Comparison of ENCODE assay signal across 16 cellular contexts in the genomic region with DNA sequence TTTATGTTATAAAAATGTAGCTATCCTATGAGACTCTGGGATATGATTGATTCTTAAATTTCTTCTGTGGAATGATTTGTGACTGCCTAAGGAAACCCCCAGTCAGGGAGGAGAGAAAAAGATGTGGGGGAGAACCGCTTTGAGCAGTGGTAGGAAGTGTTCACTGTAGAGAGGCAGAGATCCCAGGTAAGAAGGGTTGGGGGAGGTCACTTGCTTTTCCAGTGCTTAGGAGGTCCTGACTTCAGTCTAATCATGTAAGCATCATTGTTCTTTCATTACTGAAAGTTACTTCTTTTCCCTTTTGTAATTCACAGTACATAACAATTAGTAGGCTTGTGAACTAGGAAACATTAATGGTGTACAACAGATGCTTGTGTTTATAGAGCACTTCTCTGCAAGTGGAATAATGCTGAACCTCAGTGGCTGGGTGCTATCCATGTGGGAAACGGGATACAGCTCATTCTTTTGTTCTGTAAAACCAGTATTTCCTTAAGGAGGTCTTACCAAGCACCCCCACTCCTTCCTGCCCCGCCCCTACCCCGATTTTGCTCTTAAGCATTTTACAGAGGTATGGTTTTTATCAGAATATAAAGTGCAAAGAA.
DNase-seq lines count a peak whose midpoint lies in the region; FAIRE-seq and TF ChIP-seq lines count a peak whose summit lies in the region.
"Had no signal": no experiment of that assay in that cellular context is flagged by ENCODE, and none has a peak within 500 bp of the region (broad histone marks: within the 10 kb centered on the region; RNA-seq: fewer than 3 reads in every experiment).

No MANE protein-coding gene starts in this region.

- H3K4me3 Mint-ChIP-seq in astrocyte (ENCODE audit: unreplicated experiment), result peak overlapping the region; percentile 30
- H3K4me3 Mint-ChIP-seq: T-cell had no signal

- H4K20me1 ChIP-seq in astrocyte (ENCODE audit: insufficient read depth, low read length), result peaks cover 7% of the 10 kb centered on the region
- H4K20me1 ChIP-seq in GM23248 (ENCODE audit: insufficient read depth), result no peaks in the 10 kb centered on the region
- H4K20me1 ChIP-seq in SK-N-SH (ENCODE audit: insufficient read depth), result no peaks in the 10 kb centered on the region

- H3K79me2 ChIP-seq in astrocyte (ENCODE audit: insufficient read depth, low read length), result peaks cover 8% of the 10 kb centered on the region
- H3K79me2 ChIP-seq in GM23248 (ENCODE audit: insufficient read depth), result no peaks in the 10 kb centered on the region
- H3K79me2 ChIP-seq in SK-N-SH (ENCODE audit: insufficient read depth), result no peaks in the 10 kb centered on the region

- H3K4me3 ChIP-seq in HUES48 (ENCODE audit: low read depth, low read length) (peak overlapping the region; percentile 39), astrocyte (ENCODE audit: insufficient read depth, low read depth, low read length) (no peak overlapping the region), GM23248 (no peak overlapping the region), SK-N-SH (ENCODE audit: low read depth in 2 of 2, low read length in 1 of 2) (no peak overlapping the region)
- H3K4me3 ChIP-seq: adrenal gland, esophagus squamous epithelium, left ventricle myocardium inferior, mucosa of descending colon had no signal

- CTCF ChIA-PET in SK-N-SH (lab: Yijun Ruan, JAX), result interaction anchor here (0.7 to 14.9 kb wide), 33 partner anchors 9 to 233 kb away, joined by 3 to 668 read pairs (median 4); no protein-coding TSS in a partner anchor

- peak; percentile 45 for DNase-seq in NCI-H1092 treated with DMSO at 0.1 percent for 48 hours (lab: John Stamatoyannopoulos, UW)
- DNase-seq in NCI-H1092 (lab: John Stamatoyannopoulos, UW), result no peak
- no peak for DNase-seq in astrocyte (ENCODE audit: low read depth)
- peak; percentile 20 for DNase-seq in left kidney (ENCODE audit: low read depth, low spot score)
- no peak for DNase-seq in NCI-H1436 treated with DMSO at 0.1 percent for 48 hours (lab: John Stamatoyannopoulos, UW)
- DNase-seq in GM23248, result no peak
- DNase-seq in SK-N-SH, result no peak
- DNase-seq: esophagus squamous epithelium had no signal

- H3F3A ChIP-seq in GM23248 (ENCODE audit: insufficient read depth) (no peaks in the 10 kb centered on the region), SK-N-SH (replicated peaks; ENCODE audit: insufficient read depth) (peaks cover 4% of the 10 kb centered on the region)

- peaks cover 5% of the 10 kb centered on the region for H3K36me3 Mint-ChIP-seq in astrocyte (ENCODE audit: low read depth, unreplicated experiment)
- H3K36me3 Mint-ChIP-seq: T-cell had no signal

- POLR2A ChIA-PET in SK-N-SH (lab: Yijun Ruan, JAX), result no interaction called here

- H3K27ac ChIP-seq in HUES48 (ENCODE audit: low read depth, low read length) (peak overlapping the region; percentile 73), astrocyte (ENCODE audit: low read depth, low read length) (no peak overlapping the region), GM23248 (no peak overlapping the region), SK-N-SH (ENCODE audit: low read depth in 2 of 2, low read length in 1 of 2) (no peak overlapping the region)
- H3K27ac ChIP-seq: 22Rv1, adrenal gland, esophagus squamous epithelium, left ventricle myocardium inferior had no signal

- TF ChIP-seq RAD21 in SK-N-SH (IDR thresholded peaks at IDR 0.05; ENCODE audit: low read length), result no peak

- no peak for TF ChIP-seq EP300 in SK-N-SH (IDR thresholded peaks at IDR 0.05; ENCODE audit: borderline replicate concordance in 1 of 2, low read depth in 1 of 2, low read length in 1 of 2)

- in situ Hi-C loops in GM23248 (cut with MboI), result no loop called here

- FAIRE-seq in astrocyte (lab: Jason Lieb, UNC), result no peak

- H3K36me3 ChIP-seq in HUES48 (ENCODE audit: control insufficient read depth, insufficient read depth, low read length) (no peaks in the 10 kb centered on the region), astrocyte (ENCODE audit: insufficient read depth, low read length) (no peaks in the 10 kb centered on the region), GM23248 (ENCODE audit: low read depth) (no peaks in the 10 kb centered on the region), SK-N-SH (replicated peaks in 1 of 2; ENCODE audit: control insufficient read depth in 1 of 2, insufficient read depth in 2 of 2, low read length in 1 of 2) (peaks cover 0 to 10% of the 10 kb centered on the region in 2 experiments)
- H3K36me3 ChIP-seq: adrenal gland had no signal

- no peaks in the 10 kb centered on the region for H3K9me3 ChIP-seq in HUES48 (ENCODE audit: control insufficient read depth, insufficient read depth, low read length)
- H3K9me3 ChIP-seq in astrocyte (ENCODE audit: insufficient read depth, low read depth, low read length), result no peaks in the 10 kb centered on the region
- no peaks in the 10 kb centered on the region for H3K9me3 ChIP-seq in GM23248 (ENCODE audit: low read depth)
- H3K9me3 ChIP-seq in SK-N-SH, result no peaks in the 10 kb centered on the region
- H3K9me3 ChIP-seq: adrenal gland, BE2C, Caco-2, esophagus squamous epithelium, left ventricle myocardium inferior, mucosa of descending colon had no signal

- no peaks in the 10 kb centered on the region; the same call in 1 of the 2 replicates for H3K9me2 ChIP-seq in GM23248 (ENCODE audit: insufficient read depth)
- H3K9me2 ChIP-seq in SK-N-SH, result no peaks in the 10 kb centered on the region

- H3K4me1 ChIP-seq in HUES48 (ENCODE audit: control insufficient read depth, insufficient read depth, low read length) (peaks cover 20% of the 10 kb centered on the region), astrocyte (ENCODE audit: insufficient read depth, low read length) (peaks cover 21% of the 10 kb centered on the region), GM23248 (ENCODE audit: insufficient read depth) (peaks cover 15% of the 10 kb centered on the region), SK-N-SH (ENCODE audit: control insufficient read depth in 1 of 2, insufficient read depth in 2 of 2, low read depth in 1 of 2, low read length in 1 of 2) (peaks cover 6 to 14% of the 10 kb centered on the region in 2 experiments)
- H3K4me1 ChIP-seq: adrenal gland, Caco-2 had no signal

- H3K4me2 ChIP-seq in astrocyte (ENCODE audit: low read length), result no peak overlapping the region
- H3K4me2 ChIP-seq in GM23248 (ENCODE audit: unreplicated experiment), result no peak overlapping the region
- no peak overlapping the region for H3K4me2 ChIP-seq in SK-N-SH

- no peaks in the 10 kb centered on the region for H3K27me3 ChIP-seq in HUES48 (ENCODE audit: control insufficient read depth, insufficient read depth, low read length)
- no peaks in the 10 kb centered on the region for H3K27me3 ChIP-seq in astrocyte (ENCODE audit: insufficient read depth, low read length)
- no peaks in the 10 kb centered on the region for H3K27me3 ChIP-seq in GM23248 (replicated peaks; ENCODE audit: insufficient read depth)
- H3K27me3 ChIP-seq in SK-N-SH (ENCODE audit: insufficient read depth), result no peaks in the 10 kb centered on the region
- H3K27me3 ChIP-seq: adrenal gland, BE2C, esophagus squamous epithelium had no signal

- H3K9ac ChIP-seq in HUES48 (ENCODE audit: low read depth, low read length), result no peak overlapping the region
- H3K9ac ChIP-seq in astrocyte (ENCODE audit: low read length), result peak overlapping the region; percentile 31
- H3K9ac ChIP-seq in GM23248, result no peak overlapping the region
- no peak overlapping the region for H3K9ac ChIP-seq in SK-N-SH

- H3K27me3 Mint-ChIP-seq in astrocyte (ENCODE audit: low read depth, unreplicated experiment), result no peaks in the 10 kb centered on the region
- H3K27me3 Mint-ChIP-seq: T-cell had no signal

- no peaks in the 10 kb centered on the region for H3K9me3 Mint-ChIP-seq in astrocyte (ENCODE audit: unreplicated experiment)
- H3K9me3 Mint-ChIP-seq: T-cell had no signal

- H2AFZ ChIP-seq in astrocyte (ENCODE audit: low read depth, low read length) (no peak overlapping the region), GM23248 (no peak overlapping the region), SK-N-SH (ENCODE audit: low read depth) (no peak overlapping the region)

- H3K4me1 Mint-ChIP-seq in astrocyte (ENCODE audit: low read depth, unreplicated experiment), result peaks cover 26% of the 10 kb centered on the region
- H3K4me1 Mint-ChIP-seq: T-cell had no signal

- 48 to 49% methylated on average over 4 of the region's 4 CpGs for WGBS in GM23248 (ENCODE audit: low coverage in 1 of 2, low lambda C conversion rate in 2 of 2, missing lambda C conversion rate in 2 of 2), 2 experiments
- 89% methylated on average over 4 of the region's 4 CpGs for WGBS in SK-N-SH (ENCODE audit: low lambda C conversion rate)

- no peak for TF ChIP-seq CTCF in astrocyte (IDR thresholded peaks at IDR 0.05; ENCODE audit: insufficient read depth, low read depth, low read length)
- no peak for TF ChIP-seq CTCF in SK-N-SH (IDR thresholded peaks at IDR 0.05)

- H3K27ac Mint-ChIP-seq in astrocyte (ENCODE audit: unreplicated experiment), result no peak overlapping the region
- H3K27ac Mint-ChIP-seq: T-cell had no signal

TF ChIP-seq in SK-N-SH, 30 proteins besides CTCF, POLR2A, EP300 and RAD21 (continues in another document):
- TF ChIP-seq MEF2A (IDR thresholded peaks at IDR 0.05; ENCODE audit: borderline replicate concordance, low read depth), result no peak
- no peak for TF ChIP-seq FOSL2 (IDR thresholded peaks at IDR 0.05; ENCODE audit: borderline replicate concordance, low read depth)
- no peak for TF ChIP-seq MAX (IDR thresholded peaks at IDR 0.05; ENCODE audit: low read depth)
- no peak for TF ChIP-seq RXRA (IDR thresholded peaks at IDR 0.05; ENCODE audit: borderline replicate concordance, low read depth)
- TF ChIP-seq USF1 (IDR thresholded peaks at IDR 0.05; ENCODE audit: borderline replicate concordance, low read depth), result no peak
- TF ChIP-seq YY1 (IDR thresholded peaks at IDR 0.05; ENCODE audit: low read depth), result no peak
- TF ChIP-seq TEAD4 (IDR thresholded peaks at IDR 0.05; ENCODE audit: borderline replicate concordance, insufficient read depth), result no peak
- TF ChIP-seq NRF1 (IDR thresholded peaks at IDR 0.05; ENCODE audit: low read depth, low read length), result no peak
- TF ChIP-seq GATA2 (CRISPR knock-in tag; IDR thresholded peaks at IDR 0.05), result no peak
- no peak for TF ChIP-seq TAF1 (IDR thresholded peaks at IDR 0.05; ENCODE audit: borderline replicate concordance, low read depth, low read length)

Comparison
In these comparisons a context has a peak if more than half of its experiments do, and no peak if none do; other contexts are left out.
1. DNase-seq: peak in NCI-H1092 treated with DMSO at 0.1 percent for 48 hours (single experiment) and left kidney (single experiment); none in NCI-H1092 (single experiment), astrocyte (single experiment), NCI-H1436 treated with DMSO at 0.1 percent for 48 hours (single experiment), GM23248 (single experiment) and SK-N-SH (single experiment).